In the genomic region with DNA sequence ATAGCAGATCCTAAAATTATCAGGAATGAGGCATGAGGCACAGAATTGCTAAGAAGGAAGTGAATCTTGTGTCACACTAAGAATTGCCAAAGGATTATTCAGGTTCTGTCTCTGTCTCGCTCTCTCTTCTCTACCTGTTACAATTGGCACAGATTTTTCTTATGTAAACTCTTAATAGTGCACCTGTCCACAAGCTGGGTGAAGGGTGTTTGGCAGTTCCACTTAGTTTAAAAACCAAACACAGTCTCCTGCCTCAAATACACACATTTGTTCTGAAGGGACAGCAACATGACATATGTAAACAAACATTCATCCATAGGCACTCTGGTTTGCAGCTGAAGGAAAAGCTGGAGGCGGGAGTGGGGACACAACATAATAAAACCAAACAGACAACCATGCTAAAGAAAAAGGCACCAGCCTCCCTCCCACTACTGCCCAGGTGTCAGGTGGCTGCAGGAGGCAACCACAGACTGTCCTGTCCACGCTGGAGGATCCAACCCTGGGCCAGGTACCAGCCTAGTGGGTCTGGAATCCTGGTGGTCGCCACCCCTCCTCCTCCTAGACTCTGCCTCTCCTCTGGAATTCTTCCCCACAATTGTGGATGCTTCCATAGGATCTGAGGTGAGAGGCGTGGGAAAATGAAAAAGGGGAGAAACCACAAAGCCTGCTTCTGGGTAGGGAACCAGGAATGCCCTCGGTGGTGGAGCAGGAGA, we compare ENCODE assay signal across 16 cellular contexts.
DNase-seq lines count a peak whose midpoint lies in the region; ATAC-seq and TF ChIP-seq lines count a peak whose summit lies in the region.
"Had no signal": no experiment of that assay in that cellular context is flagged by ENCODE, and none has a peak within 500 bp of the region (broad histone marks: within the 10 kb centered on the region; RNA-seq: fewer than 3 reads in every experiment).

No MANE protein-coding gene starts in this region.

- POLR2A ChIA-PET in A673 (lab: Charles Lee; ENCODE audit: low non-redundant PET) = interaction anchor here (0.7 kb wide), 1 partner anchor 37 kb away, joined by 11 read pairs; no protein-coding TSS in a partner anchor

- no peak overlapping the region for H3K4me2 ChIP-seq in GM23338

- H3K27me3 ChIP-seq in A673 (replicated peaks; ENCODE audit: insufficient read depth, low read depth, low read length, poor library complexity) = no peaks in the 10 kb centered on the region
- H3K27me3 ChIP-seq in GM23338 (ENCODE audit: insufficient read depth) = no peaks in the 10 kb centered on the region
- no peaks in the 10 kb centered on the region for H3K27me3 ChIP-seq in WERI-Rb-1 (ENCODE audit: insufficient read depth, low read depth, severe bottlenecking)
- H3K27me3 ChIP-seq in esophagus muscularis mucosa = no peaks in the 10 kb centered on the region
- H3K27me3 ChIP-seq: uterus had no signal

- H3K4me3 ChIP-seq in A673 (ENCODE audit: low read depth, low read length, poor library complexity, severe bottlenecking) = no peak overlapping the region
- H3K4me3 ChIP-seq in GM23338 = no peak overlapping the region
- H3K4me3 ChIP-seq in WERI-Rb-1 (ENCODE audit: low read depth, low read length) = no peak overlapping the region
- no peak overlapping the region for H3K4me3 ChIP-seq in esophagus muscularis mucosa
- H3K4me3 ChIP-seq: K562, uterus had no signal

- no peaks in the 10 kb centered on the region for H3K9me2 ChIP-seq in GM23338 (ENCODE audit: insufficient read depth)

- BruUV-seq in A673 (replicated peaks; lab: Mats Ljungman, UMichigan) = no TSS peak

- H3K9me3 ChIP-seq in A673 (ENCODE audit: low read depth, low read length, poor library complexity, severe bottlenecking) (no peaks in the 10 kb centered on the region), WERI-Rb-1 (ENCODE audit: severe bottlenecking) (peaks cover 8% of the 10 kb centered on the region), esophagus muscularis mucosa (no peaks in the 10 kb centered on the region)
- H3K9me3 ChIP-seq: uterus had no signal

- no peak overlapping the region for H2AFZ ChIP-seq in GM23338

- H3K4me1 Mint-ChIP-seq in GM23338 = peaks cover 32% of the 10 kb centered on the region
- H3K4me1 Mint-ChIP-seq: T-cell had no signal

- TF ChIP-seq POLR2A in esophagus muscularis mucosa (IDR thresholded peaks at IDR 0.05; ENCODE audit: low read depth) = no peak

- H3F3A ChIP-seq in GM23338 (replicated peaks; ENCODE audit: low read depth) = no peaks in the 10 kb centered on the region

- peak; percentile 44 for ATAC-seq in GM23338
- no peak for ATAC-seq in activated naive CD4-positive, alpha-beta T cell treated with anti-CD3 and anti-CD28 coated beads, Interleukin-2, amount 50 U/mL, for 72 hours
- ATAC-seq: T-cell had no signal

- no peaks in the 10 kb centered on the region for H3K36me3 ChIP-seq in A673 (ENCODE audit: insufficient read depth, low read length, poor library complexity, severe bottlenecking)
- 0 out of 2 replicates have a peak, but pooled peaks cover 2% of the 10 kb centered on the region for H3K36me3 ChIP-seq in GM23338 (ENCODE audit: insufficient read depth)
- H3K36me3 ChIP-seq in WERI-Rb-1 = no peaks in the 10 kb centered on the region
- no peaks in the 10 kb centered on the region for H3K36me3 ChIP-seq in esophagus muscularis mucosa
- H3K36me3 ChIP-seq: uterus had no signal

- 59% methylated on average over 6 of the region's 6 CpGs for WGBS in esophagus muscularis mucosa

- CTCF ChIA-PET in A673 (lab: Charles Lee) = no interaction called here

- peaks cover 13% of the 10 kb centered on the region for H3K9me3 Mint-ChIP-seq in GM23338
- H3K9me3 Mint-ChIP-seq in activated naive CD4-positive, alpha-beta T cell treated with anti-CD3 and anti-CD28 coated beads, Interleukin-2, amount 50 U/mL, for 72 hours = peaks cover 4 to 5% of the 10 kb centered on the region in 2 donors

- intact Hi-C loops in A673 (cut with micrococcal nuclease; ENCODE audit: unreplicated experiment) (loop anchor here (1.0 to 10.0 kb wide), 2 partner anchors 144 to 406 kb away; no protein-coding TSS in a partner anchor), esophagus muscularis mucosa (cut with DNase I) (no loop called here)

- H3K4me3 Mint-ChIP-seq in GM23338 = no peak overlapping the region
- H3K4me3 Mint-ChIP-seq: T-cell had no signal

- peaks cover 11% of the 10 kb centered on the region for H3K27me3 Mint-ChIP-seq in GM23338 (ENCODE audit: insufficient read depth, low read depth, poor library complexity)

- no peaks in the 10 kb centered on the region for H4K20me1 ChIP-seq in GM23338 (replicated peaks; ENCODE audit: insufficient read depth)

- TF ChIP-seq CTCF in A673 (conservative IDR thresholded peaks at IDR 0.05; ENCODE audit: low read depth, low read length) = no peak
- no peak for TF ChIP-seq CTCF in GM23338 (conservative IDR thresholded peaks at IDR 0.05; ENCODE audit: low read depth in 2 of 2)
- no peak for TF ChIP-seq CTCF in WERI-Rb-1 (IDR thresholded peaks at IDR 0.05; ENCODE audit: low read depth, low read length)
- no peak for TF ChIP-seq CTCF in esophagus muscularis mucosa (IDR thresholded peaks at IDR 0.05)

- H3K27ac Mint-ChIP-seq in GM23338 = no peak overlapping the region
- H3K27ac Mint-ChIP-seq in activated naive CD4-positive, alpha-beta T cell treated with anti-CD3 and anti-CD28 coated beads, Interleukin-2, amount 50 U/mL, for 72 hours = no peak overlapping the region
- H3K27ac Mint-ChIP-seq: T-cell had no signal

- H3K4me1 ChIP-seq in A673 (ENCODE audit: insufficient read depth, low read length, poor library complexity, severe bottlenecking) (peaks cover 25% of the 10 kb centered on the region), GM23338 (ENCODE audit: insufficient read depth) (peaks cover 10% of the 10 kb centered on the region), esophagus muscularis mucosa (no peaks in the 10 kb centered on the region)
- H3K4me1 ChIP-seq: uterus had no signal

- H3K27ac ChIP-seq in A673 (ENCODE audit: low read depth, low read length, poor library complexity, severe bottlenecking) = peak overlapping the region; percentile 57
- no peak overlapping the region for H3K27ac ChIP-seq in GM23338 (ENCODE audit: low read depth)
- no peak overlapping the region for H3K27ac ChIP-seq in WERI-Rb-1
- no peak overlapping the region for H3K27ac ChIP-seq in esophagus muscularis mucosa (replicated peaks in 1 of 4)
- H3K27ac ChIP-seq: C4-2B, uterus had no signal

- TF ChIP-seq EP300 in esophagus muscularis mucosa (IDR thresholded peaks at IDR 0.05) = no peak

- DNase-seq in A673 (ENCODE audit: low spot score) (no peak), GM23338 (ENCODE audit: low spot score) (peak; percentile 35), NCI-H345 (lab: John Stamatoyannopoulos, UW) (peak; percentile 82), WERI-Rb-1 (peak; percentile 12), esophagus muscularis mucosa (ENCODE audit: extremely low spot score) (no peak)
- no peak for DNase-seq in stimulated activated CD4-positive, alpha-beta T cell treated with anti-CD3 and anti-CD28 coated beads, Interleukin-12 subunit alpha, Interleukin-12 subunit beta, amount 100 ng/mL, for 4 hours
- DNase-seq in activated CD4-positive, alpha-beta T cell treated with anti-CD3 and anti-CD28 coated beads for 48 hours = no peak
- DNase-seq in activated naive CD4-positive, alpha-beta T cell treated with anti-CD3 and anti-CD28 coated beads, Interleukin-2, amount 50 U/mL, for 72 hours (ENCODE audit: low spot score in 2 of 2) = no peak
- DNase-seq: activated CD4-positive, alpha-beta T cell treated with anti-CD3 and anti-CD28 coated beads, Interleukin-2, amount 50 U/mL, for 48 hours; activated naive CD4-positive, alpha-beta T cell treated with Interleukin-2 at 50 U/mL for 16 hours; Right ventricle myocardium superior; stimulated activated CD8-positive, alpha-beta memory T cell treated with anti-CD3 and anti-CD28 coated beads, Interleukin-4, amount 100 ng/mL, for 48 hours; T-cell; uterus had no signal

- H3K36me3 Mint-ChIP-seq in GM23338 (ENCODE audit: low read depth) = peaks cover 14% of the 10 kb centered on the region
- peaks cover under 1 to 6% of the 10 kb centered on the region in 2 donors for H3K36me3 Mint-ChIP-seq in activated naive CD4-positive, alpha-beta T cell treated with anti-CD3 and anti-CD28 coated beads, Interleukin-2, amount 50 U/mL, for 72 hours

- no peaks in the 10 kb centered on the region for H3K79me2 ChIP-seq in GM23338 (replicated peaks; ENCODE audit: insufficient read depth)

TF ChIP-seq in GM23338, 12 proteins besides CTCF, POLR2A, EP300 and RAD21 (continues in another document):
- TF ChIP-seq EZH2 (IDR thresholded peaks at IDR 0.05; ENCODE audit: low read depth, unreplicated experiment) = no peak
- no peak for TF ChIP-seq POLR2AphosphoS5 (IDR thresholded peaks at IDR 0.05; ENCODE audit: low read depth)
- no peak for TF ChIP-seq ZNF114 (CRISPR knock-in tag; IDR thresholded peaks at IDR 0.05)
- TF ChIP-seq NANOG (IDR thresholded peaks at IDR 0.05; ENCODE audit: borderline replicate concordance) = no peak
- no peak for TF ChIP-seq REST (IDR thresholded peaks at IDR 0.05; ENCODE audit: unreplicated experiment)
- TF ChIP-seq JUNB (IDR thresholded peaks at IDR 0.05; ENCODE audit: unreplicated experiment) = no peak
- TF ChIP-seq ZNF331 (CRISPR knock-in tag; IDR thresholded peaks at IDR 0.05; ENCODE audit: low read depth) = no peak
- TF ChIP-seq CREB1 (CRISPR knock-in tag; IDR thresholded peaks at IDR 0.05; ENCODE audit: low read depth) = no peak
- no peak for TF ChIP-seq STAT1 (IDR thresholded peaks at IDR 0.05; ENCODE audit: unreplicated experiment)

Comparison
In these comparisons a context has a peak if more than half of its experiments do, and no peak if none do; other contexts are left out.
1. DNase-seq: peak in GM23338 (single experiment), NCI-H345 (single experiment) and WERI-Rb-1 (single experiment); none in A673 (single experiment), stimulated activated CD4-positive, alpha-beta T cell treated with anti-CD3 and anti-CD28 coated beads, Interleukin-12 subunit alpha, Interleukin-12 subunit beta, amount 100 ng/mL, for 4 hours (single experiment), activated CD4-positive, alpha-beta T cell treated with anti-CD3 and anti-CD28 coated beads for 48 hours (single experiment), activated naive CD4-positive, alpha-beta T cell treated with anti-CD3 and anti-CD28 coated beads, Interleukin-2, amount 50 U/mL, for 72 hours (0 of 2) and esophagus muscularis mucosa (single experiment).